In the genomic region with DNA sequence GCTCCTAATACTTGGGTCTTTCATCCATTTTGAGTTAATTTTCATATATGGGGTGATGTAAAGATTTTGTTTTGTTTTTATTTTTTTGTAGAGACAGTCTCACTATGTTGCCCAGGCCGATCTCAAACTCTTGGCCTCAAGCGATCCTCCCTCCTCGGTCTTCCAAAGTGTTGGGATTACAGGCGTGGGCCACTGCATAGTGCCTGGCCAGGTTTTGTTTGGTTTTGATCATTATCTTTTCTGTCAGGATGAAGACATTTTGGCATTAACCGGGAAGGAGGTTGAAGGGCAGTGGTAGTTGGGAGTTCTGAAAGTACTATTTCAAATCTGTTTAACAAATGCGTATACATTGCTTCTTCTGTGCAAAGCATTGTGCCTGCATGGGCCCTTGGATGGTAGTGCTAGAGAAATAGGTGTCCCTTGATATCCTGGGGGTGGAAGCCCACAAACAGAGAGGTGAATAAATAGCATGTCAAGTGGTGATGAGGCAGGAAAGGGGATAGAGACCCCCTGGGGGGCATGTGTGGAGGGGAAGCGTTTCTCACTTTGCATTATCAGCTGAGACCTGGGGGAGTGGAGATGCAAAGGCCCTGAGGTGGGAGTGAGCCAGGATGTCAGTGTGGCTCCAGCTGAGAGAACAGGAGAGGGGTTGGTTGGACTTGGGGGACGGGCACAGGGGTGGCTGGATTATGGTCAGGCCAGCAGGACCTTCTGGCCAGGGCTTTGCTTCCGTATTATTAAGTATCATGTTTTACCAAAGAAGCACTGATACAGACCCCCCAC, we compare ENCODE assay signal across 13 cellular contexts. TPM values are rescaled to one million over a fixed set of nuclear protein-coding genes. Genes with fewer than 3 reads are reported as not detected.
DNase-seq lines count a peak whose midpoint lies in the region; ATAC-seq and TF ChIP-seq lines count a peak whose summit lies in the region.
"Had no signal": no experiment of that assay in that cellular context is flagged by ENCODE, and none has a peak within 500 bp of the region (broad histone marks: within the 10 kb centered on the region; RNA-seq: fewer than 3 reads in every experiment).

No MANE protein-coding gene starts in this region.

- peak overlapping the region; percentile 45 for H3K4me2 ChIP-seq in BLaER1
- H3K4me2 ChIP-seq in GM23248 (ENCODE audit: unreplicated experiment): peak overlapping the region; percentile 30

- DNase-seq in GM23248: no peak
- DNase-seq in activated T-helper 1 cell treated with anti-CD3 and anti-CD28 coated beads, Interleukin-12 subunit alpha, Interleukin-12 subunit beta, Interleukin-2, Interleukin-4 antibody, amounts not matched to agents 30 ng/mL and 10 ng/mL and 1 ng/mL, durations not matched to agents 14 hours and 24 hours and 36 hours (ENCODE audit: low spot score): no peak
- DNase-seq in lower lobe of right lung: no peak
- DNase-seq in activated effector memory CD4-positive, alpha-beta T cell treated with anti-CD3 and anti-CD28 coated beads, Interleukin-2, amount 50 U/mL, for 16 hours: no peak
- DNase-seq in stimulated activated CD8-positive, alpha-beta memory T cell treated with anti-CD3 and anti-CD28 coated beads, Interleukin-4, amount 100 ng/mL, for 48 hours: no peak
- DNase-seq in HK-2 (ENCODE audit: unreplicated experiment): no peak
- DNase-seq: erythroblast, GF-D8, midbrain, retina had no signal

- no peaks in the 10 kb centered on the region for H3K9me3 Mint-ChIP-seq in activated T-helper 1 cell treated with anti-CD3 and anti-CD28 coated beads, Interleukin-12 subunit alpha, Interleukin-12 subunit beta, Interleukin-2, Interleukin-4 antibody, amounts not matched to agents 30 ng/mL and 10 ng/mL and 1 ng/mL, durations not matched to agents 14 hours and 24 hours and 36 hours

- H3F3A ChIP-seq in GM23248 (ENCODE audit: insufficient read depth): peaks cover 18% of the 10 kb centered on the region

- peaks cover 100% of the 10 kb centered on the region for H3K79me2 ChIP-seq in GM23248 (ENCODE audit: insufficient read depth)

- no peak for TF ChIP-seq CTCF in lower lobe of right lung (IDR thresholded peaks at IDR 0.05)

- H3K4me1 Mint-ChIP-seq in activated T-helper 1 cell treated with anti-CD3 and anti-CD28 coated beads, Interleukin-12 subunit alpha, Interleukin-12 subunit beta, Interleukin-2, Interleukin-4 antibody, amounts not matched to agents 30 ng/mL and 10 ng/mL and 1 ng/mL, durations not matched to agents 14 hours and 24 hours and 36 hours (ENCODE audit: low read depth): peaks cover 70% of the 10 kb centered on the region

- ATAC-seq in lower lobe of right lung: no peak
- ATAC-seq in HG03175 (IDR thresholded peaks at IDR 0.05; ENCODE audit: unreplicated experiment): no peak

- H3K27ac ChIP-seq in BLaER1: 0 out of 2 replicates have a peak overlapping the region, but pooled peaks have one; percentile 28
- H3K27ac ChIP-seq in GM23248: peak overlapping the region; percentile 28
- H3K27ac ChIP-seq in lower lobe of right lung: peak overlapping the region; percentile 32
- H3K27ac ChIP-seq: breast epithelium had no signal

- no peaks in the 10 kb centered on the region for H3K27me3 Mint-ChIP-seq in activated T-helper 1 cell treated with anti-CD3 and anti-CD28 coated beads, Interleukin-12 subunit alpha, Interleukin-12 subunit beta, Interleukin-2, Interleukin-4 antibody, amounts not matched to agents 30 ng/mL and 10 ng/mL and 1 ng/mL, durations not matched to agents 14 hours and 24 hours and 36 hours (ENCODE audit: insufficient read depth)

- intact Hi-C loops in activated T-helper 1 cell treated with anti-CD3 and anti-CD28 coated beads, Interleukin-12 subunit alpha, Interleukin-12 subunit beta, Interleukin-2, Interleukin-4 antibody, amounts not matched to agents 30 ng/mL and 10 ng/mL and 1 ng/mL, durations not matched to agents 14 hours and 24 hours and 36 hours (cut with micrococcal nuclease): loop anchor here (1.0 to 2.0 kb wide), 3 partner anchors 12 to 42 kb away; partner anchors contain the start of gene GATAD2A
- intact Hi-C loops in lower lobe of right lung (cut with DNase I): no loop called here

- peaks cover 67% of the 10 kb centered on the region for H3K36me3 ChIP-seq in BLaER1
- H3K36me3 ChIP-seq in GM23248 (ENCODE audit: low read depth): no peaks in the 10 kb centered on the region
- no peaks in the 10 kb centered on the region for H3K36me3 ChIP-seq in lower lobe of right lung
- H3K36me3 ChIP-seq: breast epithelium had no signal

- no peak overlapping the region for H2AFZ ChIP-seq in GM23248

- H3K4me3 ChIP-seq in BLaER1 (no peak overlapping the region), GM23248 (no peak overlapping the region), lower lobe of right lung (no peak overlapping the region)
- H3K4me3 ChIP-seq: breast epithelium had no signal

- H4K20me1 ChIP-seq in BLaER1 (peaks cover 100% of the 10 kb centered on the region), GM23248 (ENCODE audit: insufficient read depth) (no peaks in the 10 kb centered on the region; the same call in 1 of the 2 replicates)

- WGBS in GM23248 (ENCODE audit: low coverage in 1 of 2, low lambda C conversion rate in 2 of 2, missing lambda C conversion rate in 2 of 2), 2 experiments: 84 to 89% methylated on average over 9 of the region's 9 CpGs

- peaks cover 14% of the 10 kb centered on the region for H3K36me3 Mint-ChIP-seq in activated T-helper 1 cell treated with anti-CD3 and anti-CD28 coated beads, Interleukin-12 subunit alpha, Interleukin-12 subunit beta, Interleukin-2, Interleukin-4 antibody, amounts not matched to agents 30 ng/mL and 10 ng/mL and 1 ng/mL, durations not matched to agents 14 hours and 24 hours and 36 hours (ENCODE audit: low read depth)

- peak overlapping the region; percentile 66 for H3K27ac Mint-ChIP-seq in activated T-helper 1 cell treated with anti-CD3 and anti-CD28 coated beads, Interleukin-12 subunit alpha, Interleukin-12 subunit beta, Interleukin-2, Interleukin-4 antibody, amounts not matched to agents 30 ng/mL and 10 ng/mL and 1 ng/mL, durations not matched to agents 14 hours and 24 hours and 36 hours

- peak overlapping the region; percentile 6 for H3K4me3 Mint-ChIP-seq in activated T-helper 1 cell treated with anti-CD3 and anti-CD28 coated beads, Interleukin-12 subunit alpha, Interleukin-12 subunit beta, Interleukin-2, Interleukin-4 antibody, amounts not matched to agents 30 ng/mL and 10 ng/mL and 1 ng/mL, durations not matched to agents 14 hours and 24 hours and 36 hours

- in situ Hi-C loops in GM23248 (cut with MboI): no loop called here

- H3K9me2 ChIP-seq in GM23248 (ENCODE audit: insufficient read depth): no peaks in the 10 kb centered on the region

- H3K9me3 ChIP-seq in BLaER1 (no peaks in the 10 kb centered on the region), GM23248 (ENCODE audit: low read depth) (no peaks in the 10 kb centered on the region), lower lobe of right lung (no peaks in the 10 kb centered on the region)
- H3K9me3 ChIP-seq: breast epithelium had no signal

- H3K9ac ChIP-seq in BLaER1 (no peak overlapping the region), GM23248 (no peak overlapping the region)

- no peaks in the 10 kb centered on the region for H3K27me3 ChIP-seq in BLaER1
- H3K27me3 ChIP-seq in GM23248 (replicated peaks; ENCODE audit: insufficient read depth): no peaks in the 10 kb centered on the region
- no peaks in the 10 kb centered on the region for H3K27me3 ChIP-seq in lower lobe of right lung (ENCODE audit: low read depth)
- H3K27me3 ChIP-seq: breast epithelium had no signal

- H3K4me1 ChIP-seq in BLaER1: peaks cover 86% of the 10 kb centered on the region
- peaks cover 20% of the 10 kb centered on the region for H3K4me1 ChIP-seq in GM23248 (ENCODE audit: insufficient read depth)
- H3K4me1 ChIP-seq in lower lobe of right lung: peaks cover 54% of the 10 kb centered on the region
- H3K4me1 ChIP-seq: breast epithelium had no signal

RNA-seq across cellular contexts. Expression of gene GATAD2A, which starts 41.4 kb away (rescaled TPM):
- total RNA-seq in GM23248 (2014; rRNA removed; shearing (Covaris generic)): 42.7 and 52.1 TPM in 2 replicates
- polyA plus RNA-seq in GM23248 (2016; fragmentation: Nextera tagmentation; extraction: Ambion mirVana): 13.9 and 15.4 TPM in 2 replicates
- total RNA-seq in activated T-helper 1 cell treated with anti-CD3 and anti-CD28 coated beads, Interleukin-12 subunit alpha, Interleukin-12 subunit beta, Interleukin-2, Interleukin-4 antibody, amounts not matched to agents 30 ng/mL and 10 ng/mL and 1 ng/mL, durations not matched to agents 14 hours and 24 hours and 36 hours: 139 and 142 TPM in 2 replicates
- 84.0 TPM for total RNA-seq in lower lobe of right lung
